7 cellular contexts compared by ENCODE assay signal in genomic region chr7:76318488-76319353, GRCh38. TPM values are rescaled to one million over a fixed set of nuclear protein-coding genes. Genes with fewer than 3 reads are reported as not detected.
DNase-seq lines count a peak whose midpoint lies in the region; ATAC-seq, FAIRE-seq and TF ChIP-seq lines count a peak whose summit lies in the region.

No MANE protein-coding gene starts in this region.

- TF ChIP-seq CTCF in GM13976 (IDR thresholded peaks at IDR 0.05; ENCODE audit: borderline replicate concordance, control extremely low read depth, extremely low read depth, insufficient read depth, missing control alignments): peak; percentile 21
- TF ChIP-seq CTCF in astrocyte (IDR thresholded peaks at IDR 0.05; ENCODE audit: insufficient read depth, low read depth, low read length): peak; percentile 29

- peak; percentile 84 for DNase-seq in GM13976 (ENCODE audit: low spot score)
- DNase-seq in NAMALWA (ENCODE audit: low spot score): peak; percentile 97
- DNase-seq in T-helper 2 cell: peak in 4 of 5 experiments; percentile 41 to 86 (median 54)
- DNase-seq in astrocyte (ENCODE audit: low read depth): peak; percentile 82
- peak; percentile 38 for DNase-seq in iPS DF 19.7 (ENCODE audit: low read depth, low spot score)
- DNase-seq in skeletal muscle cell (ENCODE audit: low read depth): peak; percentile 77

- FAIRE-seq in astrocyte (lab: Jason Lieb, UNC): no peak

- H3K9ac ChIP-seq in astrocyte (ENCODE audit: low read length): peak overlapping the region; percentile 82

- H3K4me2 ChIP-seq in astrocyte (ENCODE audit: low read length): peak overlapping the region; percentile 85

- peaks cover 2% of the 10 kb centered on the region for H3K9me3 Mint-ChIP-seq in astrocyte (ENCODE audit: unreplicated experiment)

- H3K4me3 ChIP-seq in astrocyte (ENCODE audit: insufficient read depth, low read depth, low read length) (peak overlapping the region; percentile 66), skeletal muscle cell (ENCODE audit: low read depth, low read length) (peak overlapping the region; percentile 85)

- H3K27ac Mint-ChIP-seq in astrocyte (ENCODE audit: unreplicated experiment): peak overlapping the region; percentile 94

- H3K27me3 Mint-ChIP-seq in astrocyte (ENCODE audit: low read depth, unreplicated experiment): no peaks in the 10 kb centered on the region

- H3K36me3 ChIP-seq in astrocyte (ENCODE audit: insufficient read depth, low read length): peaks cover 9% of the 10 kb centered on the region

- peaks cover 21% of the 10 kb centered on the region for H3K79me2 ChIP-seq in astrocyte (ENCODE audit: insufficient read depth, low read length)

- peaks cover 17% of the 10 kb centered on the region for H3K4me1 ChIP-seq in astrocyte (ENCODE audit: insufficient read depth, low read length)

- no peaks in the 10 kb centered on the region for H3K9me3 ChIP-seq in astrocyte (ENCODE audit: insufficient read depth, low read depth, low read length)

- H3K4me3 Mint-ChIP-seq in astrocyte (ENCODE audit: unreplicated experiment): peak overlapping the region; percentile 87

- H3K27me3 ChIP-seq in astrocyte (ENCODE audit: insufficient read depth, low read length): no peaks in the 10 kb centered on the region

- peaks cover 9% of the 10 kb centered on the region for H3K36me3 Mint-ChIP-seq in astrocyte (ENCODE audit: low read depth, unreplicated experiment)

- H3K27ac ChIP-seq in astrocyte (ENCODE audit: low read depth, low read length): peak overlapping the region; percentile 74

- H4K20me1 ChIP-seq in astrocyte (ENCODE audit: insufficient read depth, low read length): peaks cover 33% of the 10 kb centered on the region

- in situ Hi-C loops in GM13976 (cut with MboI; ENCODE audit: low sequenced_read_pairs, unreplicated experiment): loop anchor here (10.0 kb wide), 1 partner anchor 144 kb away; no protein-coding TSS in a partner anchor

- H3K4me1 Mint-ChIP-seq in astrocyte (ENCODE audit: low read depth, unreplicated experiment): peaks cover 27% of the 10 kb centered on the region

- H2AFZ ChIP-seq in astrocyte (ENCODE audit: low read depth, low read length): no peak overlapping the region

- peak; percentile 38 for ATAC-seq in HG02610 (IDR thresholded peaks at IDR 0.05; ENCODE audit: unreplicated experiment)

RNA-seq across cellular contexts. Expression of gene HSPB1, which starts 16.2 kb away (rescaled TPM):
- 933 and 1,069 TPM in 2 replicates for total RNA-seq in astrocyte

RNA-seq across cellular contexts. Expression of gene YWHAG, which starts 40.1 kb away (rescaled TPM):
- 344 and 351 TPM in 2 replicates for total RNA-seq in astrocyte

Comparison
In these comparisons a context has a peak if more than half of its experiments do, and no peak if none do; other contexts are left out.
1. Peak in every context shown above with its lines: DNase-seq, ATAC-seq, H3K4me3 ChIP-seq and H3K27ac ChIP-seq.
2. DNase-seq: peak in every context shown above with its lines; median percentile 97 in NAMALWA; 84 in GM13976; 82 in astrocyte; 77 in skeletal muscle cell; 54 in T-helper 2 cell; 38 in iPS DF 19.7.